ENCODE assay signal across 18 cellular contexts in the genomic region with DNA sequence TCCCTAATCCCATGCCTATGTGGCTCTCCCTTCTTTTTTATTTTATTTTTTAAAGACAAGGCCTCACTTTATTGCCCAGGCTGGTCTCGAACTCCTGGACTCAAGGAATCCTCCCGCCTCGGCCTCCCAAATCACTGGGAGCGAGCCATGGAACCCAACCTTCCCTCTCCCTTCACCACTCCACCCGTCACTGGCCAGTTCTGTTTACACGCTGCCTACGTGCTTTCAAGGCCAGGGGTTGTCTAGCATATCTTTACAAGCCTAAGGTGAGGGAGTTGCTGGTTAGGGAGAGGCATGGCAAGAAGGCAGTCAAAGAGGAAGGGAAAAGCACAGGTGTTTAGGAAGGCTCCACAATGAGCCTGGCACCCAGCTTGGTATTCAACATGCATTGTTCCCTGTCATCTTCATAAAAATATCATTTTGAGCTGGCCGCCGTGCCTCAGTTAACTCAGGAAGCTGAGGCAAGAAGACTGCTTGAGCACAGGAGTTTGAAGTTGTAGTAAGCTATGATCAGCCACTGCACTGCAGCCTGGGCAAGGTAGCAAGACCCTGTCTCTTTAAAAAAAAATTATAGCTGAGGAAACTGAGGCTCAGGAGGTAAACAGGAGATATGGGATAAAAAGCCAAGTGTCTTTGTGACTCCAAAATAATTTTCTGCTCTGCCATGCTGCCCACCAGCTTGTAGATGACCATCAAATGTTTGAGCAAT. TPM values are rescaled to one million over a fixed set of nuclear protein-coding genes. Genes with fewer than 3 reads are reported as not detected.
"Had no signal": no experiment of that assay in that cellular context is flagged by ENCODE, and none has a peak within 500 bp of the region (broad histone marks: within the 10 kb centered on the region; RNA-seq: fewer than 3 reads in every experiment).

No MANE protein-coding gene starts in this region.

- H3K27me3 ChIP-seq: esophagus muscularis mucosa, gastrocnemius medialis, heart right ventricle, left lung, tibial nerve had no signal

- H3K27ac ChIP-seq: esophagus muscularis mucosa, gastrocnemius medialis, heart right ventricle, left lung had no signal

- DNase-seq: activated CD4-positive, alpha-beta T cell treated with anti-CD3 and anti-CD28 coated beads, Interleukin-2, amount 50 U/mL, for 4 hours; activated CD4-positive, CD25-positive, alpha-beta regulatory T cell treated with anti-CD3 and anti-CD28 coated beads, Interleukin-2, amount 50 U/mL, for 72 hours; activated effector memory CD4-positive, alpha-beta T cell treated with Interleukin-2 at 50 U/mL for 16 hours; activated T-cell treated with anti-CD3 and anti-CD28 coated beads, Interleukin-2, amount 50 U/mL, for 1 hour; amygdala; gastrocnemius medialis; heart right ventricle; left lung; mesenchymal stem cell; nephron progenitor cell; small intestine had no signal

- H3K4me1 Mint-ChIP-seq: activated naive CD4-positive, alpha-beta T cell treated with anti-CD3 and anti-CD28 coated beads, Interleukin-2, amount 50 U/mL, for 24 hours had no signal

- H3K27ac Mint-ChIP-seq: activated naive CD4-positive, alpha-beta T cell treated with anti-CD3 and anti-CD28 coated beads, Interleukin-2, amount 50 U/mL, for 24 hours; nephron progenitor cell had no signal

- H3K27me3 Mint-ChIP-seq: activated naive CD4-positive, alpha-beta T cell treated with anti-CD3 and anti-CD28 coated beads, Interleukin-2, amount 50 U/mL, for 24 hours had no signal

- ATAC-seq: gastrocnemius medialis had no signal

- H3K4me1 ChIP-seq: left lung had no signal

- H3K9me3 ChIP-seq: esophagus muscularis mucosa, gastrocnemius medialis, heart right ventricle, left lung, tibial nerve had no signal

- H3K9me3 Mint-ChIP-seq: activated naive CD4-positive, alpha-beta T cell treated with anti-CD3 and anti-CD28 coated beads, Interleukin-2, amount 50 U/mL, for 24 hours; brain; nephron progenitor cell had no signal

- H3K4me3 Mint-ChIP-seq: activated naive CD4-positive, alpha-beta T cell treated with anti-CD3 and anti-CD28 coated beads, Interleukin-2, amount 50 U/mL, for 24 hours; nephron progenitor cell had no signal

- H3K36me3 ChIP-seq: esophagus muscularis mucosa, gastrocnemius medialis, heart right ventricle, left lung, tibial nerve had no signal

- H3K36me3 Mint-ChIP-seq: activated naive CD4-positive, alpha-beta T cell treated with anti-CD3 and anti-CD28 coated beads, Interleukin-2, amount 50 U/mL, for 24 hours; brain had no signal

RNA-seq across cellular contexts. Expression of a gene that starts 1.1 kb away (rescaled TPM):
- total RNA-seq: esophagus muscularis mucosa, gastrocnemius medialis, osteocyte had no signal

RNA-seq across cellular contexts. Expression of a gene that starts 59.1 kb away (rescaled TPM):
- total RNA-seq: cerebellum, dermis microvascular lymphatic vessel endothelial cell, esophagus muscularis mucosa, gastrocnemius medialis, heart right ventricle, osteocyte, tibial nerve had no signal
- polyA plus RNA-seq: heart right ventricle, small intestine had no signal
